Comparison of ENCODE assay signal across 10 cellular contexts in genomic region chr4:139214039-139214534, GRCh38. TPM values are rescaled to one million over a fixed set of nuclear protein-coding genes. Genes with fewer than 3 reads are reported as not detected.
DNase-seq lines count a peak whose midpoint lies in the region; ATAC-seq and TF ChIP-seq lines count a peak whose summit lies in the region.
"Had no signal": no experiment of that assay in that cellular context is flagged by ENCODE, and none has a peak within 500 bp of the region (broad histone marks: within the 10 kb centered on the region; RNA-seq: fewer than 3 reads in every experiment).

No MANE protein-coding gene starts in this region.

- no peak for TF ChIP-seq CTCF in OCI-LY3 (IDR thresholded peaks at IDR 0.05; ENCODE audit: low read depth, low read length)

- no peaks in the 10 kb centered on the region for H4K20me1 ChIP-seq in BLaER1 treated with 17β-estradiol and CSF1 and Interleukin-3, amounts not matched to agents 10 nM and 100 nM
- no peaks in the 10 kb centered on the region for H4K20me1 ChIP-seq in OCI-LY3 (ENCODE audit: insufficient read depth, low read length)

- peak overlapping the region; percentile 77 for H2AFZ ChIP-seq in OCI-LY3 (ENCODE audit: low read depth, low read length)

- no peak overlapping the region for H3K4me3 ChIP-seq in BLaER1 treated with 17β-estradiol and CSF1 and Interleukin-3, amounts not matched to agents 10 nM and 100 nM
- peak overlapping the region; percentile 43 for H3K4me3 ChIP-seq in OCI-LY3 (ENCODE audit: low read length)
- H3K4me3 ChIP-seq: lung, tibial nerve had no signal

- H3K4me1 ChIP-seq in BLaER1 treated with 17β-estradiol and CSF1 and Interleukin-3, amounts not matched to agents 10 nM and 100 nM = peaks cover 30 to 85% (median 53%) of the 10 kb centered on the region in 10 experiments
- peaks cover 48% of the 10 kb centered on the region for H3K4me1 ChIP-seq in OCI-LY3 (ENCODE audit: low read length)
- H3K4me1 ChIP-seq: tibial nerve had no signal

- peaks cover 0 to 6% (median 0%) of the 10 kb centered on the region in 11 experiments; a peak in 4 of 22 replicates for H3K9me3 ChIP-seq in BLaER1 treated with 17β-estradiol and CSF1 and Interleukin-3, amounts not matched to agents 10 nM and 100 nM (replicated peaks in 1 of 11)
- no peaks in the 10 kb centered on the region for H3K9me3 ChIP-seq in OCI-LY3 (ENCODE audit: insufficient read depth, low read length)
- H3K9me3 ChIP-seq: tibial nerve had no signal

- peak overlapping the region in 10 of 11 experiments; percentile 2 to 59 (median 42); a peak in 16 of 22 replicates for H3K9ac ChIP-seq in BLaER1 treated with 17β-estradiol and CSF1 and Interleukin-3, amounts not matched to agents 10 nM and 100 nM
- H3K9ac ChIP-seq in OCI-LY3 (ENCODE audit: low read length) = peak overlapping the region; percentile 61

- H3K79me2 ChIP-seq in OCI-LY3 (ENCODE audit: low read length) = no peaks in the 10 kb centered on the region

- no peaks in the 10 kb centered on the region for H3K27me3 ChIP-seq in BLaER1 treated with 17β-estradiol and CSF1 and Interleukin-3, amounts not matched to agents 10 nM and 100 nM
- H3K27me3 ChIP-seq in OCI-LY3 (ENCODE audit: low read depth, low read length) = no peaks in the 10 kb centered on the region
- H3K27me3 ChIP-seq: tibial nerve had no signal

- H3K27ac ChIP-seq in BLaER1 treated with 17β-estradiol and CSF1 and Interleukin-3, amounts not matched to agents 10 nM and 100 nM = peak overlapping the region; percentile 58 to 92 (median 71)
- peak overlapping the region; percentile 82 for H3K27ac ChIP-seq in OCI-LY3 (ENCODE audit: low read length)
- H3K27ac ChIP-seq: tibial nerve had no signal

- H3K4me2 ChIP-seq in BLaER1 treated with 17β-estradiol and CSF1 and Interleukin-3, amounts not matched to agents 10 nM and 100 nM = peak overlapping the region; percentile 40 to 69 (median 57)
- peak overlapping the region; percentile 71 for H3K4me2 ChIP-seq in OCI-LY3 (ENCODE audit: low read length)

- ATAC-seq in GM19395 (IDR thresholded peaks at IDR 0.05; ENCODE audit: unreplicated experiment) (peak; percentile 100), HG03139 (IDR thresholded peaks at IDR 0.05; ENCODE audit: unreplicated experiment) (peak; percentile 99), left lobe of liver (peak; percentile 33)
- no peak for ATAC-seq in activated T-helper 17 cell treated with anti-CD3 and anti-CD28 coated beads, Interleukin-2, amount 50 U/mL, for 72 hours (replicated peaks)

- no peaks in the 10 kb centered on the region for H3K36me3 Mint-ChIP-seq in activated T-helper 17 cell treated with anti-CD3 and anti-CD28 coated beads, Interleukin-2, amount 50 U/mL, for 72 hours (ENCODE audit: low read depth)

- H3K4me3 Mint-ChIP-seq in activated T-helper 17 cell treated with anti-CD3 and anti-CD28 coated beads, Interleukin-2, amount 50 U/mL, for 72 hours = no peak overlapping the region

- H3K27ac Mint-ChIP-seq in activated T-helper 17 cell treated with anti-CD3 and anti-CD28 coated beads, Interleukin-2, amount 50 U/mL, for 72 hours = no peak overlapping the region

- DNase-seq in left lobe of liver (ENCODE audit: low spot score) (no peak), retina (no peak)
- no peak for DNase-seq in activated CD4-positive, alpha-beta T cell treated with anti-CD3 and anti-CD28 coated beads, Interleukin-2, amount 50 U/mL, for 48 hours

- no peaks in the 10 kb centered on the region for H3K36me3 ChIP-seq in BLaER1 treated with 17β-estradiol and CSF1 and Interleukin-3, amounts not matched to agents 10 nM and 100 nM
- no peaks in the 10 kb centered on the region for H3K36me3 ChIP-seq in OCI-LY3 (replicated peaks; ENCODE audit: low read depth, low read length)
- H3K36me3 ChIP-seq: tibial nerve had no signal

- H3K9me3 Mint-ChIP-seq in activated T-helper 17 cell treated with anti-CD3 and anti-CD28 coated beads, Interleukin-2, amount 50 U/mL, for 72 hours = no peaks in the 10 kb centered on the region

- H3K27me3 Mint-ChIP-seq in activated T-helper 17 cell treated with anti-CD3 and anti-CD28 coated beads, Interleukin-2, amount 50 U/mL, for 72 hours = no peaks in the 10 kb centered on the region

- no peaks in the 10 kb centered on the region for H3K4me1 Mint-ChIP-seq in activated T-helper 17 cell treated with anti-CD3 and anti-CD28 coated beads, Interleukin-2, amount 50 U/mL, for 72 hours

RNA-seq across cellular contexts. Expression of gene ELF2, which starts 37.1 kb away (rescaled TPM):
- total RNA-seq in left lobe of liver = 14.3 TPM
- 10 to 100 TPM; 29.7 to 35.2 TPM for total RNA-seq in activated T-helper 17 cell treated with anti-CD3 and anti-CD28 coated beads, Interleukin-2, amount 50 U/mL, for 72 hours
